1 cellular context compared by ENCODE assay signal in genomic region chr2:111930404-111930803, GRCh38.
TF ChIP-seq lines count a peak whose summit lies in the region.

No MANE protein-coding gene starts in this region.

TF ChIP-seq in GM23338, 12 proteins besides CTCF, POLR2A, EP300 and RAD21 (continued from another document):
- no peak for TF ChIP-seq ZNF462 (CRISPR knock-in tag; IDR thresholded peaks at IDR 0.05)
- TF ChIP-seq NANOG (IDR thresholded peaks at IDR 0.05; ENCODE audit: borderline replicate concordance) = no peak
- TF ChIP-seq ETS1 (IDR thresholded peaks at IDR 0.05) = no peak
- no peak for TF ChIP-seq REST (IDR thresholded peaks at IDR 0.05; ENCODE audit: unreplicated experiment)
- no peak for TF ChIP-seq JUNB (IDR thresholded peaks at IDR 0.05; ENCODE audit: unreplicated experiment)
- no peak for TF ChIP-seq ZNF331 (CRISPR knock-in tag; IDR thresholded peaks at IDR 0.05; ENCODE audit: low read depth)
- TF ChIP-seq ZNF114 (CRISPR knock-in tag; IDR thresholded peaks at IDR 0.05) = no peak
